Comparison of ENCODE assay signal across 14 cellular contexts in genomic region chr3:195097331-195098255, GRCh38.
DNase-seq lines count a peak whose midpoint lies in the region; ATAC-seq and TF ChIP-seq lines count a peak whose summit lies in the region.
"Had no signal": no experiment of that assay in that cellular context is flagged by ENCODE, and none has a peak within 500 bp of the region (broad histone marks: within the 10 kb centered on the region; RNA-seq: fewer than 3 reads in every experiment).

No MANE protein-coding gene starts in this region.

- intact Hi-C loops in OCI-LY7 (cut with micrococcal nuclease; ENCODE audit: unreplicated experiment) = no loop called here

- BruUV-seq in OCI-LY7 (replicated peaks; lab: Mats Ljungman, UMichigan) = no TSS peak

- POLR2A ChIA-PET in OCI-LY7 (lab: Charles Lee) = interaction anchor here (0.6 kb wide), 1 partner anchor 425 kb away, joined by 3 read pairs; the partner anchor contains the start of gene LSG1

- H3K36me3 ChIP-seq in OCI-LY7 (ENCODE audit: insufficient read depth, low read length) = no peaks in the 10 kb centered on the region
- no peaks in the 10 kb centered on the region for H3K36me3 ChIP-seq in neutrophil
- H3K36me3 ChIP-seq: gastroesophageal sphincter, HAP-1 had no signal

- no peak overlapping the region for H3K4me2 ChIP-seq in OCI-LY7 (ENCODE audit: low read length)

- no peaks in the 10 kb centered on the region for H3K27me3 ChIP-seq in foreskin keratinocyte
- H3K27me3 ChIP-seq in neutrophil = no peaks in the 10 kb centered on the region
- H3K27me3 ChIP-seq: gastroesophageal sphincter had no signal

- peaks cover 37% of the 10 kb centered on the region for H3K4me1 ChIP-seq in OCI-LY7 (ENCODE audit: insufficient read depth, low read length, poor library complexity, severe bottlenecking)
- peaks cover 18% of the 10 kb centered on the region for H3K4me1 ChIP-seq in foreskin keratinocyte
- peaks cover 64 to 70% of the 10 kb centered on the region in 2 experiments for H3K4me1 ChIP-seq in neutrophil (ENCODE audit: control insufficient read depth in 1 of 2, insufficient read depth in 1 of 2, low read depth in 1 of 2, low read length in 1 of 2)
- H3K4me1 ChIP-seq: HAP-1 had no signal

- H3K9me2 ChIP-seq in OCI-LY7 (ENCODE audit: insufficient read depth, low read length) = no peaks in the 10 kb centered on the region

- no peaks in the 10 kb centered on the region for H4K20me1 ChIP-seq in OCI-LY7 (ENCODE audit: insufficient read depth, low read length)

- peak; percentile 59 for ATAC-seq in foreskin keratinocyte
- ATAC-seq: gastroesophageal sphincter; naive thymus-derived CD8-positive, alpha-beta T cell had no signal

- TF ChIP-seq CTCF in OCI-LY7 (conservative IDR thresholded peaks at IDR 0.05; ENCODE audit: low read length) = no peak
- peak; percentile 26 for TF ChIP-seq CTCF in foreskin keratinocyte (conservative IDR thresholded peaks at IDR 0.05)
- TF ChIP-seq CTCF in neutrophil (IDR thresholded peaks at IDR 0.05) = no peak

- CTCF ChIA-PET in OCI-LY7 (lab: Charles Lee; ENCODE audit: unreplicated experiment) = interaction anchor here (0.5 kb wide), 1 partner anchor 28 kb away, joined by 3 read pairs; no protein-coding TSS in a partner anchor

- H2AFZ ChIP-seq in OCI-LY7 (ENCODE audit: low read length) = no peak overlapping the region

- H3K79me2 ChIP-seq in OCI-LY7 (ENCODE audit: insufficient read depth, low read depth, low read length) = no peaks in the 10 kb centered on the region

- H3K9me3 ChIP-seq in OCI-LY7 (ENCODE audit: low read length) (no peaks in the 10 kb centered on the region), neutrophil (no peaks in the 10 kb centered on the region)
- H3K9me3 ChIP-seq: gastroesophageal sphincter, HAP-1 had no signal

- DNase-seq in EH (ENCODE audit: low read depth) (peak; percentile 22), OCI-LY7 (ENCODE audit: low spot score) (peak; percentile 24), foreskin keratinocyte (peak; percentile 73 to 85), occipital lobe (lab: John Stamatoyannopoulos, UW) (no peak), NCI-H2029 treated with DMSO at 0.1 percent for 48 hours (lab: John Stamatoyannopoulos, UW) (no peak), NCI-H510A treated with DMSO at 0.1 percent for 48 hours (lab: John Stamatoyannopoulos, UW) (no peak), COLO668 (lab: John Stamatoyannopoulos, UW; ENCODE audit: unreplicated experiment) (no peak)
- DNase-seq: activated CD4-positive, alpha-beta T cell treated with anti-CD3 and anti-CD28 coated beads for 48 hours; C1 segment of cervical spinal cord; SW 1271 had no signal

- H3K4me3 ChIP-seq in OCI-LY7 (ENCODE audit: low read depth, low read length, poor library complexity, severe bottlenecking) (no peak overlapping the region), neutrophil (ENCODE audit: low read depth in 1 of 2, low read length in 1 of 2) (no peak overlapping the region)
- H3K4me3 ChIP-seq: gastroesophageal sphincter, HAP-1 had no signal

- no peak overlapping the region for H3K27ac ChIP-seq in OCI-LY7 (ENCODE audit: low read depth, low read length, poor library complexity, severe bottlenecking)
- peak overlapping the region; percentile 52 for H3K27ac ChIP-seq in foreskin keratinocyte
- H3K27ac ChIP-seq in neutrophil = peak overlapping the region; percentile 21
- H3K27ac ChIP-seq: gastroesophageal sphincter had no signal

Comparison
In these comparisons a context has a peak if more than half of its experiments do, and no peak if none do; other contexts are left out.
1. DNase-seq: peak in EH (single experiment), OCI-LY7 (single experiment) and foreskin keratinocyte (2 of 2); none in occipital lobe (single experiment), NCI-H2029 treated with DMSO at 0.1 percent for 48 hours (single experiment), NCI-H510A treated with DMSO at 0.1 percent for 48 hours (single experiment) and COLO668 (single experiment).